In the genomic region with DNA sequence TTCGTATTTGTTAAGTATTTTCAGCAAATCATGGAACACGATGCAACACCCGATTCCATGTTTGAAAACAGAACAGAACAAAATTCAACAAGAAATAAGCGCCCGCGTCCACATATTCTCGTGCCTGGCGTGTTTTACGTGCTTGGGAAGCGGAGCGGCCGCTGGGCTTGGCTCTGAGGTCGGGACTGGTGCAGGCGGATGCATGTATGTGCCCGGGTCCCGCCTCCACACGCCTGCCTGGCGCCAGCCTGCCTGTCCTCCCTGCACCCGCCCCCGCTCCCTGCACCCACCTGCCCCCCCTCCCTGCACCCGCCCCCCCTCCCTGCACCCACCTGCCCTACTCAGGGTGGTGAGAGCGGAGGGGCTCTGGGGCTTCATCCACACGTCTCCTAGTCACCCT, we compare ENCODE assay signal across 32 cellular contexts.
"Had no signal": no experiment of that assay in that cellular context is flagged by ENCODE, and none has a peak within 500 bp of the region (broad histone marks: within the 10 kb centered on the region; RNA-seq: fewer than 3 reads in every experiment).

No MANE protein-coding gene starts in this region.

- DNase-seq: activated CD4-positive, alpha-beta memory T cell treated with anti-CD3 and anti-CD28 coated beads, Interleukin-2, amount 10 ng/mL, durations not matched to agents 7 days and 5 days; activated CD4-positive, alpha-beta T cell treated with anti-CD3 and anti-CD28 coated beads for 1 hour; activated CD4-positive, alpha-beta T cell treated with anti-CD3 and anti-CD28 coated beads for 48 hours; activated CD4-positive, CD25-positive, alpha-beta regulatory T cell; activated CD8-positive, alpha-beta memory T cell treated with anti-CD3 and anti-CD28 coated beads for 24 hours; activated CD8-positive, alpha-beta memory T cell treated with anti-CD3 and anti-CD28 coated beads, Interleukin-2, amount 10 ng/mL, durations not matched to agents 7 days and 5 days; activated CD8-positive, alpha-beta memory T cell treated with anti-CD3 and anti-CD28 coated beads, Interleukin-2, amount 50 U/mL, for 48 hours; activated effector memory CD4-positive, alpha-beta T cell treated with Interleukin-2 at 50 U/mL for 16 hours; activated naive CD4-positive, alpha-beta T cell treated with anti-CD3 and anti-CD28 coated beads, Interleukin-2, amount 10 ng/mL, durations not matched to agents 7 days and 5 days; activated naive CD8-positive, alpha-beta T cell treated with anti-CD3 and anti-CD28 coated beads, Interleukin-2, amount 50 U/mL, for 24 hours; activated T-cell treated with anti-CD3 and anti-CD28 coated beads, Interleukin-2, amount 50 U/mL, for 48 hours; anterior cingulate cortex; caudate nucleus; NCI-H1105; NCI-H1417 treated with DMSO at 0.1 percent for 48 hours; NCI-H187 treated with DMSO at 0.1 percent for 48 hours; NCI-H2081; NCI-H226; NCI-H446 treated with DMSO at 0.1 percent for 48 hours; NCI-H524; NCI-H774; PC-9; SW 1271; T-helper 1 cell; T-helper 2 cell; T-helper 9 cell; WERI-Rb-1 had no signal

- ATAC-seq: activated CD8-positive, alpha-beta memory T cell treated with anti-CD3 and anti-CD28 coated beads, Interleukin-2, amount 10 ng/mL, durations not matched to agents 7 days and 5 days; activated naive CD8-positive, alpha-beta T cell treated with anti-CD3 and anti-CD28 coated beads, Interleukin-2, amount 50 U/mL, for 24 hours; Right ventricle myocardium inferior had no signal

- H3K36me3 Mint-ChIP-seq: activated CD8-positive, alpha-beta memory T cell treated with anti-CD3 and anti-CD28 coated beads, Interleukin-2, amount 10 ng/mL, durations not matched to agents 7 days and 5 days; activated naive CD4-positive, alpha-beta T cell treated with anti-CD3 and anti-CD28 coated beads, Interleukin-2, amount 10 ng/mL, durations not matched to agents 7 days and 5 days; activated naive CD8-positive, alpha-beta T cell; brain had no signal

- H3K4me1 Mint-ChIP-seq: activated CD4-positive, alpha-beta memory T cell treated with anti-CD3 and anti-CD28 coated beads, Interleukin-2, amount 10 ng/mL, durations not matched to agents 7 days and 5 days; activated CD8-positive, alpha-beta memory T cell treated with anti-CD3 and anti-CD28 coated beads, Interleukin-2, amount 10 ng/mL, durations not matched to agents 7 days and 5 days; activated naive CD4-positive, alpha-beta T cell treated with anti-CD3 and anti-CD28 coated beads, Interleukin-2, amount 10 ng/mL, durations not matched to agents 7 days and 5 days; activated naive CD8-positive, alpha-beta T cell treated with anti-CD3 and anti-CD28 coated beads, Interleukin-2, amount 50 U/mL, for 24 hours had no signal

- H3K9me3 Mint-ChIP-seq: activated CD4-positive, alpha-beta memory T cell treated with anti-CD3 and anti-CD28 coated beads, Interleukin-2, amount 10 ng/mL, durations not matched to agents 7 days and 5 days; activated naive CD4-positive, alpha-beta T cell treated with anti-CD3 and anti-CD28 coated beads, Interleukin-2, amount 10 ng/mL, durations not matched to agents 7 days and 5 days; activated naive CD8-positive, alpha-beta T cell treated with anti-CD3 and anti-CD28 coated beads, Interleukin-2, amount 50 U/mL, for 24 hours had no signal

- H3K4me3 Mint-ChIP-seq: activated CD4-positive, alpha-beta memory T cell treated with anti-CD3 and anti-CD28 coated beads, Interleukin-2, amount 10 ng/mL, durations not matched to agents 7 days and 5 days; activated CD8-positive, alpha-beta memory T cell treated with anti-CD3 and anti-CD28 coated beads, Interleukin-2, amount 10 ng/mL, durations not matched to agents 7 days and 5 days; activated naive CD4-positive, alpha-beta T cell treated with anti-CD3 and anti-CD28 coated beads, Interleukin-2, amount 10 ng/mL, durations not matched to agents 7 days and 5 days; activated naive CD8-positive, alpha-beta T cell; activated naive CD8-positive, alpha-beta T cell treated with anti-CD3 and anti-CD28 coated beads, Interleukin-2, amount 50 U/mL, for 24 hours; brain had no signal

- H3K27ac ChIP-seq: KMS-11, PC-9, RWPE1, WERI-Rb-1 had no signal

- H3K4me3 ChIP-seq: PC-9 had no signal

- H3K27me3 Mint-ChIP-seq: activated CD4-positive, alpha-beta memory T cell treated with anti-CD3 and anti-CD28 coated beads, Interleukin-2, amount 10 ng/mL, durations not matched to agents 7 days and 5 days; activated CD8-positive, alpha-beta memory T cell treated with anti-CD3 and anti-CD28 coated beads, Interleukin-2, amount 10 ng/mL, durations not matched to agents 7 days and 5 days; activated naive CD4-positive, alpha-beta T cell treated with anti-CD3 and anti-CD28 coated beads, Interleukin-2, amount 10 ng/mL, durations not matched to agents 7 days and 5 days; activated naive CD8-positive, alpha-beta T cell treated with anti-CD3 and anti-CD28 coated beads, Interleukin-2, amount 50 U/mL, for 24 hours; brain had no signal

- H3K27ac Mint-ChIP-seq: activated CD4-positive, alpha-beta memory T cell treated with anti-CD3 and anti-CD28 coated beads, Interleukin-2, amount 10 ng/mL, durations not matched to agents 7 days and 5 days; activated CD8-positive, alpha-beta memory T cell treated with anti-CD3 and anti-CD28 coated beads, Interleukin-2, amount 10 ng/mL, durations not matched to agents 7 days and 5 days; activated naive CD4-positive, alpha-beta T cell treated with anti-CD3 and anti-CD28 coated beads, Interleukin-2, amount 10 ng/mL, durations not matched to agents 7 days and 5 days; activated naive CD8-positive, alpha-beta T cell; activated naive CD8-positive, alpha-beta T cell treated with anti-CD3 and anti-CD28 coated beads, Interleukin-2, amount 50 U/mL, for 24 hours had no signal

- H3K36me3 ChIP-seq: WERI-Rb-1 had no signal
